In genomic region chr9:99811598-99812383, GRCh38 we compare ENCODE assay signal across 19 cellular contexts. TPM values are rescaled to one million over a fixed set of nuclear protein-coding genes. Genes with fewer than 3 reads are reported as not detected.
DNase-seq lines count a peak whose midpoint lies in the region; ATAC-seq and TF ChIP-seq lines count a peak whose summit lies in the region.
"Had no signal": no experiment of that assay in that cellular context is flagged by ENCODE, and none has a peak within 500 bp of the region (broad histone marks: within the 10 kb centered on the region; RNA-seq: fewer than 3 reads in every experiment).

No MANE protein-coding gene starts in this region.

- H3K36me3 Mint-ChIP-seq in CD8-positive, alpha-beta T cell = no peaks in the 10 kb centered on the region

- no peak for TF ChIP-seq CTCF in CD8-positive, alpha-beta T cell (IDR thresholded peaks at IDR 0.05)
- no peak for TF ChIP-seq CTCF in Peyer's patch (IDR thresholded peaks at IDR 0.05)

- H3K4me3 Mint-ChIP-seq in CD8-positive, alpha-beta T cell = no peak overlapping the region
- H3K4me3 Mint-ChIP-seq: B cell had no signal

- peaks cover 4% of the 10 kb centered on the region for H3K27me3 Mint-ChIP-seq in CD8-positive, alpha-beta T cell (ENCODE audit: low read depth)
- H3K27me3 Mint-ChIP-seq: B cell had no signal

- no peaks in the 10 kb centered on the region for H3K9me3 ChIP-seq in CD8-positive, alpha-beta T cell (ENCODE audit: low read length)
- H3K9me3 ChIP-seq in SK-N-MC (ENCODE audit: low read depth, low read length) (no peaks in the 10 kb centered on the region), Peyer's patch (no peaks in the 10 kb centered on the region)
- H3K9me3 ChIP-seq: suprapubic skin had no signal

- H3K27ac ChIP-seq in CD8-positive, alpha-beta T cell (ENCODE audit: low read depth, low read length) = no peak overlapping the region
- H3K27ac ChIP-seq in SK-N-MC = 0 out of 2 replicates have a peak overlapping the region, but pooled peaks have one; percentile 7
- no peak overlapping the region for H3K27ac ChIP-seq in Peyer's patch
- H3K27ac ChIP-seq: GM23248, suprapubic skin had no signal

- H3K4me1 ChIP-seq in CD8-positive, alpha-beta T cell (ENCODE audit: insufficient read depth, low read length) = no peaks in the 10 kb centered on the region
- H3K4me1 ChIP-seq in Peyer's patch = no peaks in the 10 kb centered on the region

- H3K9me3 Mint-ChIP-seq in CD8-positive, alpha-beta T cell = no peaks in the 10 kb centered on the region

- POLR2A ChIA-PET in CD8-positive, alpha-beta T cell (lab: Charles Lee) = no interaction called here

- H3K4me3 ChIP-seq in CD8-positive, alpha-beta T cell (ENCODE audit: low read depth, low read length) = no peak overlapping the region
- no peak overlapping the region for H3K4me3 ChIP-seq in SK-N-MC
- no peak overlapping the region for H3K4me3 ChIP-seq in Peyer's patch
- H3K4me3 ChIP-seq: GM23248, suprapubic skin had no signal

- intact Hi-C loops in CD8-positive, alpha-beta T cell (cut with DNase I, micrococcal nuclease) = loop anchor here (2.0 to 10.0 kb wide), 3 partner anchors 543 to 627 kb away; partner anchors contain the start of gene TEX10 (in 1 of the 2)

- H3K27ac Mint-ChIP-seq in CD8-positive, alpha-beta T cell = no peak overlapping the region
- H3K27ac Mint-ChIP-seq: B cell had no signal

- peak overlapping the region; percentile 2 for H3K9ac ChIP-seq in SK-N-MC (ENCODE audit: insufficient read length)
- H3K9ac ChIP-seq: GM23248 had no signal

- DNase-seq in CD8-positive, alpha-beta T cell = no peak
- DNase-seq in SK-N-MC (ENCODE audit: low read depth, low spot score) = no peak
- DNase-seq in Peyer's patch = no peak
- DNase-seq in activated gamma-delta T cell (lab: John Stamatoyannopoulos, UW) = no peak
- no peak for DNase-seq in GOT3 (lab: John Stamatoyannopoulos, UW)
- DNase-seq: activated CD4-positive, alpha-beta T cell treated with anti-CD3 and anti-CD28 coated beads for 48 hours; GDM1; GM23248; hypothalamus; NCI-H1417; NCI-H748 treated with DMSO at 0.1 percent for 48 hours; posterior cingulate gyrus; stimulated activated CD4-positive, alpha-beta T cell treated with anti-CD3 and anti-CD28 coated beads, Interleukin-2, amount 100 ng/mL, for 24 hours had no signal

- H3K27me3 ChIP-seq in CD8-positive, alpha-beta T cell (ENCODE audit: insufficient read depth, low read length) = no peaks in the 10 kb centered on the region
- H3K27me3 ChIP-seq in Peyer's patch = no peaks in the 10 kb centered on the region
- H3K27me3 ChIP-seq: suprapubic skin had no signal

- TF ChIP-seq POLR2A in Peyer's patch (IDR thresholded peaks at IDR 0.05) = no peak

- peaks cover 13% of the 10 kb centered on the region for H3K4me1 Mint-ChIP-seq in CD8-positive, alpha-beta T cell (ENCODE audit: low read depth)

- CTCF ChIA-PET in CD8-positive, alpha-beta T cell (lab: Charles Lee) = interaction anchor here (0.7 to 1.9 kb wide), 5 partner anchors 199 to 784 kb away, joined by 3 to 7 read pairs (median 3); no protein-coding TSS in a partner anchor

- H3K36me3 ChIP-seq in CD8-positive, alpha-beta T cell (ENCODE audit: insufficient read depth, low read length) = no peaks in the 10 kb centered on the region
- H3K36me3 ChIP-seq in SK-N-MC (ENCODE audit: insufficient read depth, low read length) = 0 out of 2 replicates have a peak, but pooled peaks cover 3% of the 10 kb centered on the region
- H3K36me3 ChIP-seq in Peyer's patch = no peaks in the 10 kb centered on the region
- H3K36me3 ChIP-seq: suprapubic skin had no signal

- peak; percentile 49 for ATAC-seq in CD8-positive, alpha-beta T cell
- ATAC-seq in GM18858 (IDR thresholded peaks at IDR 0.05; ENCODE audit: unreplicated experiment) = peak; percentile 62
- ATAC-seq in HG02798 (IDR thresholded peaks at IDR 0.05; ENCODE audit: poor library complexity, unreplicated experiment) = peak; percentile 67
- no peak for ATAC-seq in HG02981 (IDR thresholded peaks at IDR 0.05; ENCODE audit: unreplicated experiment)
- ATAC-seq: SK-N-SH treated with all-trans-retinoic acid at 6 μM for 48 hours had no signal

RNA-seq across cellular contexts. Expression of gene NR4A3, which starts 9.9 kb away (rescaled TPM):
- 100 to 1,000 TPM; 122 to 129 TPM for total RNA-seq in CD8-positive, alpha-beta T cell
- 1 to 10 TPM in 2 of 4 donors, under 1 TPM in 1, not detected in 1; 0.54 to 2.5 (median 1.0) TPM for total RNA-seq in Peyer's patch

Comparison
In these comparisons a context has a peak if more than half of its experiments do, and no peak if none do; other contexts are left out.
1. RNA of gene NR4A3, which starts 9.9 kb away (total RNA-seq): 122 to 129 TPM in CD8-positive, alpha-beta T cell; 0.54 to 2.5 TPM in Peyer's patch; every median in the first group is over 10 times any median in the second.